In the genomic region with DNA sequence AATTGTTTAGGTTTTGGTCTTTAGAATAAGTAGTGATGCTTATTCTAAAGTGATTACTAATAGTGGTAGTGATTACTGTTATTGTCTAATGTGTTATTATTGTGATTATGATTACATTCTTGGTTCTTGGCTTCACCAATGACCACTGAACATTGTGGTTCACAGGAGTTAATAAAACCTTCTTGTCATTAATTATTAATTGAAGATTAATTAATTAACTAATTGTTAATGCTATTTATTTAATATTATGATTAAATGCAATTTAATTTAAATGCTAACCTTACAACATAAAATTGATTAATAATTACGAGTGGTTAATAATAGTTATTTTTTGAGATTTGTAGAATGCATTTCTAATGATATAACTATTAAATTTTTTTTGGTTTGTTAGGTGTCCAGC, we compare ENCODE assay signal across 20 cellular contexts.
DNase-seq lines count a peak whose midpoint lies in the region; ATAC-seq, FAIRE-seq and TF ChIP-seq lines count a peak whose summit lies in the region.
"Had no signal": no experiment of that assay in that cellular context is flagged by ENCODE, and none has a peak within 500 bp of the region (broad histone marks: within the 10 kb centered on the region; RNA-seq: fewer than 3 reads in every experiment).

No MANE protein-coding gene starts in this region.

- H3K36me3 ChIP-seq in small intestine (ENCODE audit: control insufficient read depth in 2 of 2, insufficient read depth in 2 of 2, low read length in 2 of 2) (no peaks in the 10 kb centered on the region), tibial artery (no peaks in the 10 kb centered on the region)

- H3K27me3 Mint-ChIP-seq in WTC11 (ENCODE audit: low read depth) = no peaks in the 10 kb centered on the region
- H3K27me3 Mint-ChIP-seq: CD4-positive, alpha-beta memory T cell had no signal

- FAIRE-seq in G401.6 (lab: Jason Lieb, UNC) (peak; percentile 47), frontal cortex (lab: Jason Lieb, UNC) (peak; percentile 77), small intestine (lab: Jason Lieb, UNC) (peak; percentile 80)
- FAIRE-seq: GM12878, GM18507 had no signal

- H3K4me3 Mint-ChIP-seq in WTC11 = no peak overlapping the region
- H3K4me3 Mint-ChIP-seq: CD4-positive, alpha-beta memory T cell; GM23338; H9 had no signal

- H3K9me3 Mint-ChIP-seq in WTC11 = no peaks in the 10 kb centered on the region
- H3K9me3 Mint-ChIP-seq: GM23338, H9 had no signal

- CTCF ChIA-PET in WTC11 (lab: Charles Lee) = no interaction called here

- H3K36me3 Mint-ChIP-seq in WTC11 = no peaks in the 10 kb centered on the region
- H3K36me3 Mint-ChIP-seq: CD4-positive, alpha-beta memory T cell had no signal

- H3K27ac Mint-ChIP-seq in WTC11 = no peak overlapping the region
- H3K27ac Mint-ChIP-seq: CD4-positive, alpha-beta memory T cell; GM23338; H9 had no signal

- H3K4me1 Mint-ChIP-seq in WTC11 = no peaks in the 10 kb centered on the region
- H3K4me1 Mint-ChIP-seq: CD4-positive, alpha-beta memory T cell; GM23338; H9 had no signal

- TF ChIP-seq CTCF in WTC11 (IDR thresholded peaks at IDR 0.05) (no peak), tibial artery (IDR thresholded peaks at IDR 0.05) (no peak)

- H3K27ac ChIP-seq in small intestine (ENCODE audit: low read depth in 1 of 2, low read length in 1 of 2) = no peak overlapping the region
- no peak overlapping the region for H3K27ac ChIP-seq in tibial artery

- no peak for ATAC-seq in WTC11
- ATAC-seq: GM12878, GM23338, HCT116 had no signal

- H3K4me3 ChIP-seq in small intestine (ENCODE audit: low read depth in 1 of 2, low read length in 2 of 2) (no peak overlapping the region), tibial artery (no peak overlapping the region)
- H3K4me3 ChIP-seq: GM12878, GM23338 had no signal

- 88 to 93% (median 92%) methylated on average over 1 of the region's 1 CpG for WGBS in small intestine, 3 donors

- H3K9me3 ChIP-seq in small intestine (ENCODE audit: control insufficient read depth, low read depth) (no peaks in the 10 kb centered on the region), tibial artery (no peaks in the 10 kb centered on the region)

- intact Hi-C loops in head of caudate nucleus (cut with DNase I) = no loop called here
- intact Hi-C loops in tibial artery (cut with DNase I; ENCODE audit: low total_unique reads) = no loop called here

- no peaks in the 10 kb centered on the region for H3K4me1 ChIP-seq in small intestine (ENCODE audit: control insufficient read depth in 2 of 2, insufficient read depth in 1 of 2, low read depth in 1 of 2, low read length in 1 of 2)
- H3K4me1 ChIP-seq in tibial artery = no peaks in the 10 kb centered on the region

- no peaks in the 10 kb centered on the region for H3K27me3 ChIP-seq in small intestine (ENCODE audit: control insufficient read depth in 2 of 2, insufficient read depth in 2 of 2, low read length in 2 of 2)
- no peaks in the 10 kb centered on the region for H3K27me3 ChIP-seq in tibial artery

- DNase-seq in WTC11 (ENCODE audit: low spot score) (no peak), frontal cortex (ENCODE audit: low spot score in 2 of 2) (no peak), small intestine (no peak), head of caudate nucleus (no peak), tibial artery (no peak)
- no peak for DNase-seq in activated T-cell treated with anti-CD3 and anti-CD28 coated beads, Interleukin-2, amount 50 U/mL, for 1 hour
- DNase-seq: 8988T; C1 segment of cervical spinal cord; Calu3; CD4-positive, alpha-beta memory T cell; COR-L47; DMS153; DND-41; GDM1; H9 had no signal

- POLR2A ChIA-PET in WTC11 (lab: Charles Lee) = no interaction called here

TF ChIP-seq in WTC11, 78 proteins besides CTCF, POLR2A, EP300 and RAD21:
- TF ChIP-seq NFE2L1 (CRISPR knock-in tag; IDR thresholded peaks at IDR 0.05) (no peak), HMGA2 (CRISPR knock-in tag; IDR thresholded peaks at IDR 0.05) (peak; percentile 60; the same call in 1 of the 2 replicates)
